10 cellular contexts compared by ENCODE assay signal in the genomic region with DNA sequence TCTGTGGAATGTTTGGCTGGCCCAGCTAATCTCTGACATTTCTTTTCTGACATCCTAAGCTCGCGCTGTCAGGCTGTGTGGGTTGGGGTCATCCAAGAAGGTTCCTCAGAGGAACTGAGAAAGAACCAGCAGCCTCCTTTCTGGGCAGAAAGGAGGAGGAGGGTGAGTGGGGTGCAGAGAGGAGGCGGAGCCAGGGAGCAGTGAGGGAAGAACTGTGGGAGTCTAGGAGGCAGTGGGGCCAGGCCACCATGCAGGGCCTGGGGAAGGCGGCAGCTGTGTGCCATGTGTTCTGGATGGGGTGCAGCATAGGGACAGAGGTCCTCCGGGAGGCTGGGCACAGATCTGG. TPM values are rescaled to one million over a fixed set of nuclear protein-coding genes. Genes with fewer than 3 reads are reported as not detected.
DNase-seq lines count a peak whose midpoint lies in the region; ATAC-seq and TF ChIP-seq lines count a peak whose summit lies in the region.
"Had no signal": no experiment of that assay in that cellular context is flagged by ENCODE, and none has a peak within 500 bp of the region (broad histone marks: within the 10 kb centered on the region; RNA-seq: fewer than 3 reads in every experiment).

No MANE protein-coding gene starts in this region.

- peak overlapping the region; percentile 95 for H3K4me3 Mint-ChIP-seq in stimulated activated naive CD8-positive, alpha-beta T cell treated with anti-CD3 and anti-CD28 coated beads, Interleukin-15, Interleukin-2, amounts not matched to agents 100 ng/mL and 50 ng/mL, for 24 hours

- H3K36me3 Mint-ChIP-seq in stimulated activated naive CD8-positive, alpha-beta T cell treated with anti-CD3 and anti-CD28 coated beads, Interleukin-15, Interleukin-2, amounts not matched to agents 100 ng/mL and 50 ng/mL, for 24 hours (ENCODE audit: low read depth): peaks cover 87% of the 10 kb centered on the region

- peaks cover 27% of the 10 kb centered on the region for H3K27me3 ChIP-seq in colonic mucosa
- peaks cover 3% of the 10 kb centered on the region for H3K27me3 ChIP-seq in upper lobe of right lung

- TF ChIP-seq CTCF in colonic mucosa (IDR thresholded peaks at IDR 0.05) (no peak), upper lobe of right lung (IDR thresholded peaks at IDR 0.05) (no peak)

- H3K4me3 ChIP-seq in colonic mucosa (no peak overlapping the region), upper lobe of right lung (no peak overlapping the region)
- H3K4me3 ChIP-seq: psoas muscle had no signal

- no peak overlapping the region for H3K9ac ChIP-seq in colonic mucosa (ENCODE audit: low read depth in 2 of 2, low read length in 2 of 2)

- no peaks in the 10 kb centered on the region for H3K27me3 Mint-ChIP-seq in stimulated activated naive CD8-positive, alpha-beta T cell treated with anti-CD3 and anti-CD28 coated beads, Interleukin-15, Interleukin-2, amounts not matched to agents 100 ng/mL and 50 ng/mL, for 24 hours

- peaks cover 87% of the 10 kb centered on the region for H3K4me1 Mint-ChIP-seq in stimulated activated naive CD8-positive, alpha-beta T cell treated with anti-CD3 and anti-CD28 coated beads, Interleukin-15, Interleukin-2, amounts not matched to agents 100 ng/mL and 50 ng/mL, for 24 hours (ENCODE audit: low read depth)

- no peaks in the 10 kb centered on the region for H3K9me3 ChIP-seq in colonic mucosa
- H3K9me3 ChIP-seq in upper lobe of right lung: no peaks in the 10 kb centered on the region
- H3K9me3 ChIP-seq: psoas muscle had no signal

- ATAC-seq in stimulated activated naive CD8-positive, alpha-beta T cell treated with anti-CD3 and anti-CD28 coated beads, Interleukin-15, Interleukin-2, amounts not matched to agents 100 U/mL and 50 U/mL, for 24 hours: no peak
- ATAC-seq in upper lobe of right lung: peak; percentile 44
- ATAC-seq in esophagus mucosa: no peak
- no peak for ATAC-seq in HG03521 (IDR thresholded peaks at IDR 0.05; ENCODE audit: unreplicated experiment)
- ATAC-seq: psoas muscle had no signal

- H3K27ac Mint-ChIP-seq in stimulated activated naive CD8-positive, alpha-beta T cell treated with anti-CD3 and anti-CD28 coated beads, Interleukin-15, Interleukin-2, amounts not matched to agents 100 ng/mL and 50 ng/mL, for 24 hours: peak overlapping the region; percentile 79

- H3K9me3 Mint-ChIP-seq in stimulated activated naive CD8-positive, alpha-beta T cell treated with anti-CD3 and anti-CD28 coated beads, Interleukin-15, Interleukin-2, amounts not matched to agents 100 ng/mL and 50 ng/mL, for 24 hours: no peaks in the 10 kb centered on the region

- peaks cover 3% of the 10 kb centered on the region for H3K4me1 ChIP-seq in colonic mucosa
- H3K4me1 ChIP-seq in upper lobe of right lung: peaks cover 11% of the 10 kb centered on the region

- H3K36me3 ChIP-seq in colonic mucosa (no peaks in the 10 kb centered on the region), upper lobe of right lung (no peaks in the 10 kb centered on the region)

- peak overlapping the region; percentile 32 for H3K27ac ChIP-seq in colonic mucosa
- no peak overlapping the region for H3K27ac ChIP-seq in upper lobe of right lung
- H3K27ac ChIP-seq: psoas muscle had no signal

- no peak for DNase-seq in stimulated activated naive CD8-positive, alpha-beta T cell treated with anti-CD3 and anti-CD28 coated beads, Interleukin-15, Interleukin-2, amounts not matched to agents 100 U/mL and 50 U/mL, for 24 hours
- DNase-seq in MV-4-11 (lab: John Stamatoyannopoulos, UW): peak; percentile 78
- no peak for DNase-seq in colonic mucosa
- DNase-seq in upper lobe of right lung: no peak
- DNase-seq in NCI-H446 (lab: John Stamatoyannopoulos, UW): no peak
- DNase-seq: NCI-H1092, psoas muscle had no signal

- intact Hi-C loops in colonic mucosa (cut with DNase I) (no loop called here), upper lobe of right lung (cut with DNase I) (no loop called here)

RNA-seq across cellular contexts. Expression of a gene that starts 5.3 kb away (rescaled TPM):
- total RNA-seq in colonic mucosa (1 to 10 TPM; 1.8 to 2.0 TPM), upper lobe of right lung (5.4 TPM), esophagus mucosa (4.0 TPM)

RNA-seq across cellular contexts. Expression of a gene that starts 32.5 kb away (rescaled TPM):
- total RNA-seq in colonic mucosa: 10 to 100 TPM; 32.2 to 43.8 TPM
- 40.8 TPM for total RNA-seq in upper lobe of right lung
- total RNA-seq in esophagus mucosa: 28.2 TPM
